17 cellular contexts compared by ENCODE assay signal in genomic region chr6:12653396-12653910, GRCh38.
"Had no signal": no experiment of that assay in that cellular context is flagged by ENCODE, and none has a peak within 500 bp of the region (broad histone marks: within the 10 kb centered on the region; RNA-seq: fewer than 3 reads in every experiment).

No MANE protein-coding gene starts in this region.

- H3K9me3 ChIP-seq: colonic mucosa, mucosa of descending colon, psoas muscle, right lobe of liver, tibial artery, uterus had no signal

- ATAC-seq: activated CD8-positive, alpha-beta memory T cell treated with anti-CD3 and anti-CD28 coated beads, Interleukin-2, amount 10 ng/mL, durations not matched to agents 7 days and 5 days; esophagus mucosa; mucosa of descending colon; natural killer cell; psoas muscle; right lobe of liver had no signal

- H3K4me3 ChIP-seq: colonic mucosa, left ventricle myocardium inferior, mucosa of descending colon, psoas muscle, right lobe of liver, spleen, tibial artery, uterus had no signal

- H3K36me3 ChIP-seq: colonic mucosa, left ventricle myocardium inferior, right lobe of liver, spleen, tibial artery, uterus, WERI-Rb-1 had no signal

- DNase-seq: activated CD4-positive, alpha-beta memory T cell treated with anti-CD3 and anti-CD28 coated beads for 36 hours; activated CD8-positive, alpha-beta memory T cell treated with anti-CD3 and anti-CD28 coated beads, Interleukin-2, amount 10 ng/mL, durations not matched to agents 7 days and 5 days; activated effector memory CD4-positive, alpha-beta T cell treated with Interleukin-2 at 50 U/mL for 16 hours; activated naive CD4-positive, alpha-beta T cell treated with anti-CD3 and anti-CD28 coated beads, Interleukin-2, amount 50 U/mL, for 16 hours; activated T-cell treated with anti-CD3 and anti-CD28 coated beads, Interleukin-2, amount 50 U/mL, for 1 hour; colonic mucosa; left ventricle myocardium inferior; mucosa of descending colon; natural killer cell; psoas muscle; right lobe of liver; spleen; T-helper 1 cell; tibial artery; uterus; WERI-Rb-1 had no signal

- H3K27ac ChIP-seq: colonic mucosa, left ventricle myocardium inferior, psoas muscle, right lobe of liver, spleen, tibial artery, uterus, WERI-Rb-1 had no signal

- H3K4me1 ChIP-seq: colonic mucosa, psoas muscle, right lobe of liver, spleen, tibial artery, uterus had no signal

- H3K36me3 Mint-ChIP-seq: activated CD4-positive, alpha-beta memory T cell treated with anti-CD3 and anti-CD28 coated beads for 36 hours; activated CD8-positive, alpha-beta memory T cell treated with anti-CD3 and anti-CD28 coated beads, Interleukin-2, amount 10 ng/mL, durations not matched to agents 7 days and 5 days; natural killer cell had no signal

- H3K27ac Mint-ChIP-seq: activated CD4-positive, alpha-beta memory T cell treated with anti-CD3 and anti-CD28 coated beads for 36 hours; activated CD8-positive, alpha-beta memory T cell treated with anti-CD3 and anti-CD28 coated beads, Interleukin-2, amount 10 ng/mL, durations not matched to agents 7 days and 5 days; natural killer cell had no signal

- H3K27me3 Mint-ChIP-seq: activated CD4-positive, alpha-beta memory T cell treated with anti-CD3 and anti-CD28 coated beads for 36 hours; activated CD8-positive, alpha-beta memory T cell treated with anti-CD3 and anti-CD28 coated beads, Interleukin-2, amount 10 ng/mL, durations not matched to agents 7 days and 5 days had no signal

- H3K27me3 ChIP-seq: colonic mucosa, right lobe of liver, spleen, tibial artery, uterus had no signal

- H3K4me3 Mint-ChIP-seq: activated CD4-positive, alpha-beta memory T cell treated with anti-CD3 and anti-CD28 coated beads for 36 hours; activated CD8-positive, alpha-beta memory T cell treated with anti-CD3 and anti-CD28 coated beads, Interleukin-2, amount 10 ng/mL, durations not matched to agents 7 days and 5 days; natural killer cell had no signal

- H3K9me3 Mint-ChIP-seq: activated CD4-positive, alpha-beta memory T cell treated with anti-CD3 and anti-CD28 coated beads for 36 hours had no signal
